ENCODE assay signal across 22 cellular contexts in the genomic region with DNA sequence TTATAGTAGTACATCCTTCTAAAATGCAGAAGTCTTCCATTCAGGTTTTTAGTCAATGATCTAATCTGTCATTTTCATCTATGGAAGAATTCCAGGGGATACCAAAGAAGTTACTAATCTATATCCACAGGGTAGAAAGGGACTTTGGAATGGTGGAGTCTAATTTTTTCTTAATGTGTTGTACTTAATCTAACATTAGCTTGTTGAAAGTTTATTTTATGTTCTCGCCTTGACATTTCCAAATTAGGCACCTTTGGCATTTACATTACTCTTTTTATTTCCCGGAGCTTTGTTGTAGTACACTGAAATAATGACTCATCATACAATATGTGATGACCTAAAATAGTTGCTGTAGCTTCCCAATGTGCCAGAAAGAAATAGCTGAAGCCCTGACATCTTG.
DNase-seq lines count a peak whose midpoint lies in the region; TF ChIP-seq lines count a peak whose summit lies in the region.
"Had no signal": no experiment of that assay in that cellular context is flagged by ENCODE, and none has a peak within 500 bp of the region (broad histone marks: within the 10 kb centered on the region; RNA-seq: fewer than 3 reads in every experiment).

No MANE protein-coding gene starts in this region.

- no peak overlapping the region for H3K18ac ChIP-seq in mesendoderm (ENCODE audit: low read length)

- H3K4me3 Mint-ChIP-seq in HFFc6 (no peak overlapping the region), endothelial cell (ENCODE audit: unreplicated experiment) (no peak overlapping the region)
- H3K4me3 Mint-ChIP-seq: activated CD8-positive, alpha-beta T cell treated with anti-CD3 and anti-CD28 coated beads, Interleukin-2, amount 10 ng/mL, durations not matched to agents 7 days and 5 days; activated T-cell treated with anti-CD3 and anti-CD28 coated beads, Interleukin-2, amount 50 U/mL, for 24 hours; CD8-positive, alpha-beta T cell; immature natural killer cell had no signal

- H3K36me3 Mint-ChIP-seq in HFFc6 (ENCODE audit: low read depth): no peaks in the 10 kb centered on the region
- H3K36me3 Mint-ChIP-seq in endothelial cell (ENCODE audit: low read depth, unreplicated experiment): no peaks in the 10 kb centered on the region
- H3K36me3 Mint-ChIP-seq: CD8-positive, alpha-beta T cell; immature natural killer cell had no signal

- no peak overlapping the region for H2BK120ac ChIP-seq in mesendoderm (ENCODE audit: low read depth, low read length)

- no peak overlapping the region for H3K4ac ChIP-seq in mesendoderm (ENCODE audit: low read depth, low read length)

- no peaks in the 10 kb centered on the region for H3K27me3 ChIP-seq in mesendoderm (ENCODE audit: insufficient read depth, low read length, poor library complexity)
- no peaks in the 10 kb centered on the region for H3K27me3 ChIP-seq in brain microvascular endothelial cell (replicated peaks)
- H3K27me3 ChIP-seq: esophagus squamous epithelium had no signal

- no peaks in the 10 kb centered on the region for H3K4me1 ChIP-seq in mesendoderm (ENCODE audit: control insufficient read depth, low read depth, low read length)
- H3K4me1 ChIP-seq: esophagus squamous epithelium, uterus had no signal

- WGBS in mesendoderm (ENCODE audit: extremely low coverage, insufficient coverage, low lambda C conversion rate): no CpG with 5 or more reads among the region's 2 CpGs

- no peaks in the 10 kb centered on the region for H3K79me2 ChIP-seq in mesendoderm (ENCODE audit: control insufficient read depth, insufficient read depth, low read length)

- no peak overlapping the region for H2BK15ac ChIP-seq in mesendoderm (replicated peaks; ENCODE audit: low read depth)

- H3K56ac ChIP-seq in mesendoderm (ENCODE audit: low read length): no peak overlapping the region

- no peaks in the 10 kb centered on the region for H3K79me1 ChIP-seq in mesendoderm (ENCODE audit: low read length)

- no peak overlapping the region for H4K5ac ChIP-seq in mesendoderm (ENCODE audit: low read length)

- no peaks in the 10 kb centered on the region for H3K36me3 ChIP-seq in mesendoderm (ENCODE audit: control insufficient read depth, insufficient read depth, low read length)
- H3K36me3 ChIP-seq in brain microvascular endothelial cell (replicated peaks): no peaks in the 10 kb centered on the region
- H3K36me3 ChIP-seq: esophagus squamous epithelium, uterus had no signal

- H4K8ac ChIP-seq in mesendoderm (ENCODE audit: low read depth, low read length): no peak overlapping the region

- no peak overlapping the region for H2BK5ac ChIP-seq in mesendoderm (ENCODE audit: low read length)

- H3K27ac Mint-ChIP-seq in HFFc6: no peak overlapping the region
- H3K27ac Mint-ChIP-seq in endothelial cell (ENCODE audit: unreplicated experiment): no peak overlapping the region
- H3K27ac Mint-ChIP-seq: activated CD8-positive, alpha-beta T cell treated with anti-CD3 and anti-CD28 coated beads, Interleukin-2, amount 10 ng/mL, durations not matched to agents 7 days and 5 days; activated T-cell treated with anti-CD3 and anti-CD28 coated beads, Interleukin-2, amount 50 U/mL, for 24 hours; CD8-positive, alpha-beta T cell; immature natural killer cell had no signal

- DNase-seq in AG09319 (ENCODE audit: extremely low read depth, low read depth) (peak; percentile 15), HFFc6 (peak; percentile 20), cardiac fibroblast (ENCODE audit: low read depth in 2 of 2) (peak; percentile 0 to 18), mesendoderm (peak; percentile 1), brain microvascular endothelial cell (no peak), occipital lobe (lab: John Stamatoyannopoulos, UW) (no peak), RPMI8226 (no peak), endothelial cell (ENCODE audit: low spot score) (no peak)
- DNase-seq: activated CD8-positive, alpha-beta T cell treated with anti-CD3 and anti-CD28 coated beads, Interleukin-2, amount 10 ng/mL, durations not matched to agents 7 days and 5 days; activated naive CD4-positive, alpha-beta T cell; activated T-cell treated with anti-CD3 and anti-CD28 coated beads, Interleukin-2, amount 50 U/mL, for 24 hours; CD8-positive, alpha-beta T cell; effector CD8-positive, alpha-beta T cell; esophagus squamous epithelium; immature natural killer cell; left ventricle myocardium superior; NCI-H1417; NCI-H2107; NCI-H524; retina; T1000; uterus had no signal

- H3K9ac ChIP-seq in mesendoderm (ENCODE audit: low read length): no peak overlapping the region

- no peak overlapping the region for H3K27ac ChIP-seq in mesendoderm (ENCODE audit: low read depth, low read length)
- no peak overlapping the region for H3K27ac ChIP-seq in brain microvascular endothelial cell
- H3K27ac ChIP-seq: esophagus squamous epithelium, uterus had no signal

- H3K4me3 ChIP-seq in cardiac fibroblast (replicated peaks in 1 of 2; ENCODE audit: low read depth in 2 of 2, low read length in 2 of 2) (no peak overlapping the region), mesendoderm (ENCODE audit: low read length) (no peak overlapping the region), brain microvascular endothelial cell (ENCODE audit: low read depth, low read length) (no peak overlapping the region)
- H3K4me3 ChIP-seq: esophagus squamous epithelium, uterus had no signal

- no peaks in the 10 kb centered on the region for H3K9me3 Mint-ChIP-seq in HFFc6
- H3K9me3 Mint-ChIP-seq in endothelial cell (ENCODE audit: unreplicated experiment): no peaks in the 10 kb centered on the region
- H3K9me3 Mint-ChIP-seq: activated T-cell treated with anti-CD3 and anti-CD28 coated beads, Interleukin-2, amount 50 U/mL, for 24 hours had no signal

- in situ Hi-C loops in brain microvascular endothelial cell (cut with HindIII; ENCODE audit: low pct_ligation_motif_present, low sequenced_read_pairs): no loop called here

- H2AK5ac ChIP-seq in mesendoderm (ENCODE audit: low read length): no peak overlapping the region

- H3K27me3 Mint-ChIP-seq in HFFc6 (ENCODE audit: insufficient read depth) (peaks cover 1% of the 10 kb centered on the region; the same call in 1 of the 2 replicates), endothelial cell (ENCODE audit: unreplicated experiment) (no peaks in the 10 kb centered on the region)

- H3K4me1 Mint-ChIP-seq in HFFc6 (ENCODE audit: low read depth) (peaks cover 6% of the 10 kb centered on the region; the same call in 1 of the 2 replicates), endothelial cell (ENCODE audit: unreplicated experiment) (no peaks in the 10 kb centered on the region)
- H3K4me1 Mint-ChIP-seq: immature natural killer cell had no signal

- no peak overlapping the region for H3K4me2 ChIP-seq in mesendoderm (ENCODE audit: low read length)

- TF ChIP-seq CTCF in AG09319 (IDR thresholded peaks at IDR 0.05; ENCODE audit: low read depth, low read length): no peak
- TF ChIP-seq CTCF in HFFc6 (IDR thresholded peaks at IDR 0.05): no peak
- TF ChIP-seq CTCF in cardiac fibroblast (IDR thresholded peaks at IDR 0.05; ENCODE audit: low read depth, low read length): no peak
- TF ChIP-seq CTCF in brain microvascular endothelial cell (IDR thresholded peaks at IDR 0.05; ENCODE audit: low read depth, low read length, missing control alignments): no peak
- TF ChIP-seq CTCF in endothelial cell (IDR thresholded peaks at IDR 0.05; ENCODE audit: unreplicated experiment): no peak

- H3K23ac ChIP-seq in mesendoderm (ENCODE audit: low read length): no peak overlapping the region

Comparison
In these comparisons a context has a peak if more than half of its experiments do, and no peak if none do; other contexts are left out.
1. DNase-seq: peak in AG09319 (single experiment), HFFc6 (single experiment), cardiac fibroblast (2 of 2) and mesendoderm (single experiment); none in brain microvascular endothelial cell (single experiment), occipital lobe (single experiment), RPMI8226 (single experiment) and endothelial cell (single experiment).